Comparison of ENCODE assay signal across 9 cellular contexts in the genomic region with DNA sequence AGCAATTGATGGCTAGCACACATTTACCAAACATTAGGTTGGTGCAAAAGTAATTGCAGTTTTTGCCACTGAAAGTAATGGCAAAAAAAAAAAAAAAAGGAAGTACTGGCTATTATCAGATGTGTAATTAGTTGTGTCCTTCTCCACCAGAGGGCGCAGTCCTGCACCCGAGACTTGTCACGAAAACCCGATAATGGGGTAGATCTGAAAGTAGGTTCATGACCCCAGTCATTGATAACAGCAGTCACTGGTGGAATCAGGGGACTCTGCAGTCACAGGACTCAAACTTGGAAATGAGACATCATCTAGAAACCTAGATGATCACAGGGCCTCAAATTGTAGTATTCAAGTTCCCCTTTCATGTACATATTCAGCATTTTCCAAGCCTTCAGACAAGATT. TPM values are rescaled to one million over a fixed set of nuclear protein-coding genes. Genes with fewer than 3 reads are reported as not detected.
A peak's percentile ranks its signal among the peaks of the same experiment; 100 is the strongest.
DNase-seq lines count a peak whose midpoint lies in the region; ATAC-seq and TF ChIP-seq lines count a peak whose summit lies in the region.
"Had no signal": no experiment of that assay in that cellular context is flagged by ENCODE, and none has a peak within 500 bp of the region (broad histone marks: within the 10 kb centered on the region; RNA-seq: fewer than 3 reads in every experiment).

No MANE protein-coding gene starts in this region.

- no peaks in the 10 kb centered on the region for H3K9me3 Mint-ChIP-seq in CD4-positive, CD25-positive, alpha-beta regulatory T cell
- no peaks in the 10 kb centered on the region for H3K9me3 Mint-ChIP-seq in activated naive CD4-positive, alpha-beta T cell treated with anti-CD3 and anti-CD28 coated beads for 36 hours
- H3K9me3 Mint-ChIP-seq: T-helper 1 cell treated with Interleukin-12 subunit alpha and Interleukin-12 subunit beta and Interleukin-4 antibody, amounts not matched to agents 30 μg/mL and 1 μg/mL, for 36 hours had no signal

- H3K36me3 Mint-ChIP-seq in CD4-positive, CD25-positive, alpha-beta regulatory T cell: no peaks in the 10 kb centered on the region
- no peaks in the 10 kb centered on the region for H3K36me3 Mint-ChIP-seq in activated naive CD4-positive, alpha-beta T cell treated with anti-CD3 and anti-CD28 coated beads for 36 hours (ENCODE audit: low read depth)

- H3K27me3 Mint-ChIP-seq in CD4-positive, CD25-positive, alpha-beta regulatory T cell: no peaks in the 10 kb centered on the region
- no peaks in the 10 kb centered on the region for H3K27me3 Mint-ChIP-seq in activated naive CD4-positive, alpha-beta T cell treated with anti-CD3 and anti-CD28 coated beads for 36 hours (ENCODE audit: low read depth)

- ATAC-seq in CD4-positive, CD25-positive, alpha-beta regulatory T cell (ENCODE audit: low read depth in 2 of 2): peak; percentile 52 to 65
- peak; percentile 62 for ATAC-seq in GM19035 (IDR thresholded peaks at IDR 0.05; ENCODE audit: unreplicated experiment)

- WGBS in SK-N-SH (ENCODE audit: low lambda C conversion rate): 1% methylated on average over 4 of the region's 4 CpGs

- peak; percentile 29 to 82 (median 61) for DNase-seq in CD4-positive, CD25-positive, alpha-beta regulatory T cell
- DNase-seq in HUDEP-2 (lab: John Stamatoyannopoulos, UW; ENCODE audit: unreplicated experiment in 76 of 76) (peak in 71 of 76 experiments; percentile 0 to 70 (median 36)), SK-N-SH (peak; percentile 49), iPS DF 4.7 (ENCODE audit: extremely low read depth, low spot score) (peak; percentile 19), epidermal melanocyte (ENCODE audit: insufficient read length, low spot score) (no peak)
- peak; percentile 75 for DNase-seq in activated naive CD4-positive, alpha-beta T cell treated with anti-CD3 and anti-CD28 coated beads for 36 hours
- peak; percentile 12 to 53 for DNase-seq in stimulated activated CD4-positive, alpha-beta T cell treated with anti-CD3 and anti-CD28 coated beads, Interleukin-1b, Interleukin-23, amount 100 ng/mL, for 4 hours (ENCODE audit: low read depth in 2 of 2)

- no peak overlapping the region for H3K4me3 Mint-ChIP-seq in CD4-positive, CD25-positive, alpha-beta regulatory T cell
- peak overlapping the region; percentile 24 for H3K4me3 Mint-ChIP-seq in activated naive CD4-positive, alpha-beta T cell treated with anti-CD3 and anti-CD28 coated beads for 36 hours
- H3K4me3 Mint-ChIP-seq: T-helper 1 cell treated with Interleukin-12 subunit alpha and Interleukin-12 subunit beta and Interleukin-4 antibody, amounts not matched to agents 30 μg/mL and 1 μg/mL, for 36 hours had no signal

- peak; percentile 69 for TF ChIP-seq CTCF in SK-N-SH (IDR thresholded peaks at IDR 0.05)

- peaks cover 0 to 4% (median 2%) of the 10 kb centered on the region in 4 donors for H3K4me1 Mint-ChIP-seq in CD4-positive, CD25-positive, alpha-beta regulatory T cell
- H3K4me1 Mint-ChIP-seq in activated naive CD4-positive, alpha-beta T cell treated with anti-CD3 and anti-CD28 coated beads for 36 hours (ENCODE audit: low read depth): peaks cover 8% of the 10 kb centered on the region

- no peak overlapping the region for H3K9ac ChIP-seq in SK-N-SH

- no peaks in the 10 kb centered on the region for H3K9me2 ChIP-seq in SK-N-SH

- no peaks in the 10 kb centered on the region for H3K9me3 ChIP-seq in CD4-positive, CD25-positive, alpha-beta regulatory T cell (ENCODE audit: control insufficient read depth in 2 of 2, low read length in 2 of 2)
- no peaks in the 10 kb centered on the region for H3K9me3 ChIP-seq in SK-N-SH

- H2AFZ ChIP-seq in SK-N-SH (ENCODE audit: low read depth): no peak overlapping the region

- H3K27ac Mint-ChIP-seq in CD4-positive, CD25-positive, alpha-beta regulatory T cell: no peak overlapping the region
- peak overlapping the region; percentile 66 for H3K27ac Mint-ChIP-seq in activated naive CD4-positive, alpha-beta T cell treated with anti-CD3 and anti-CD28 coated beads for 36 hours
- H3K27ac Mint-ChIP-seq: T-helper 1 cell treated with Interleukin-12 subunit alpha and Interleukin-12 subunit beta and Interleukin-4 antibody, amounts not matched to agents 30 μg/mL and 1 μg/mL, for 36 hours had no signal

- POLR2A ChIA-PET in SK-N-SH (lab: Yijun Ruan, JAX): no interaction called here

- no peaks in the 10 kb centered on the region for H3K36me3 ChIP-seq in CD4-positive, CD25-positive, alpha-beta regulatory T cell (ENCODE audit: control insufficient read depth, insufficient read depth, low read length)
- no peaks in the 10 kb centered on the region for H3K36me3 ChIP-seq in SK-N-SH (replicated peaks in 1 of 2; ENCODE audit: control insufficient read depth in 1 of 2, insufficient read depth in 2 of 2, low read length in 1 of 2)

- no peak overlapping the region for H3K27ac ChIP-seq in CD4-positive, CD25-positive, alpha-beta regulatory T cell (ENCODE audit: insufficient read depth, low read length, poor library complexity, severe bottlenecking)
- H3K27ac ChIP-seq in SK-N-SH (ENCODE audit: low read depth in 2 of 2, low read length in 1 of 2): no peak overlapping the region

- H3K4me3 ChIP-seq in CD4-positive, CD25-positive, alpha-beta regulatory T cell (ENCODE audit: low read depth, low read length): no peak overlapping the region
- H3K4me3 ChIP-seq in SK-N-SH (ENCODE audit: low read depth in 2 of 2, low read length in 1 of 2): peak overlapping the region in 1 of 2 experiments; percentile 38; a peak in 1 of 4 replicates

- H3K4me1 ChIP-seq in CD4-positive, CD25-positive, alpha-beta regulatory T cell (ENCODE audit: control insufficient read depth, insufficient read depth, low read length, poor library complexity, severe bottlenecking): no peaks in the 10 kb centered on the region
- H3K4me1 ChIP-seq in SK-N-SH (ENCODE audit: control insufficient read depth in 1 of 2, insufficient read depth in 2 of 2, low read depth in 1 of 2, low read length in 1 of 2): no peaks in the 10 kb centered on the region

- H4K20me1 ChIP-seq in SK-N-SH (ENCODE audit: insufficient read depth): no peaks in the 10 kb centered on the region

- H3K4me2 ChIP-seq in SK-N-SH: no peak overlapping the region

- CTCF ChIA-PET in SK-N-SH (lab: Yijun Ruan, JAX): no interaction called here
- CTCF ChIA-PET in activated naive CD4-positive, alpha-beta T cell treated with anti-CD3 and anti-CD28 coated beads for 36 hours (lab: Charles Lee): interaction anchor here (1.0 to 2.9 kb wide), 2 partner anchors 9 to 146 kb away, joined by 3 to 19 read pairs; no protein-coding TSS in a partner anchor

- no peaks in the 10 kb centered on the region for H3K27me3 ChIP-seq in CD4-positive, CD25-positive, alpha-beta regulatory T cell (ENCODE audit: control insufficient read depth, insufficient read depth, low read length)
- no peaks in the 10 kb centered on the region for H3K27me3 ChIP-seq in SK-N-SH (ENCODE audit: insufficient read depth)

- no peaks in the 10 kb centered on the region for H3K79me2 ChIP-seq in SK-N-SH (ENCODE audit: insufficient read depth)

- H3F3A ChIP-seq in SK-N-SH (replicated peaks; ENCODE audit: insufficient read depth): peaks cover 6% of the 10 kb centered on the region

- intact Hi-C loops in activated naive CD4-positive, alpha-beta T cell treated with anti-CD3 and anti-CD28 coated beads for 36 hours (cut with micrococcal nuclease): loop anchor here (1.0 kb wide), 6 partner anchors 13 to 298 kb away; partner anchors contain the start of genes ACOT9 and EIF2S3

- no peak for TF ChIP-seq EP300 in SK-N-SH (IDR thresholded peaks at IDR 0.05; ENCODE audit: borderline replicate concordance in 1 of 2, low read depth in 1 of 2, low read length in 1 of 2)

- peak; percentile 41 for TF ChIP-seq RAD21 in SK-N-SH (IDR thresholded peaks at IDR 0.05; ENCODE audit: low read length)

TF ChIP-seq in SK-N-SH, 30 proteins besides CTCF, POLR2A, EP300 and RAD21:
- TF ChIP-seq, protein P1, sequence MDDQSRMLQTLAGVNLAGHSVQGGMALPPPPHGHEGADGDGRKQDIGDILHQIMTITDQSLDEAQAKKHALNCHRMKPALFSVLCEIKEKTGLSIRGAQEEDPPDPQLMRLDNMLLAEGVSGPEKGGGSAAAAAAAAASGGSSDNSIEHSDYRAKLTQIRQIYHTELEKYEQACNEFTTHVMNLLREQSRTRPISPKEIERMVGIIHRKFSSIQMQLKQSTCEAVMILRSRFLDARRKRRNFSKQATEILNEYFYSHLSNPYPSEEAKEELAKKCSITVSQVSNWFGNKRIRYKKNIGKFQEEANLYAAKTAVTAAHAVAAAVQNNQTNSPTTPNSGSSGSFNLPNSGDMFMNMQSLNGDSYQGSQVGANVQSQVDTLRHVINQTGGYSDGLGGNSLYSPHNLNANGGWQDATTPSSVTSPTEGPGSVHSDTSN (IDR thresholded peaks at IDR 0.05): no peak
- TF ChIP-seq SMC3 (IDR thresholded peaks at IDR 0.05; ENCODE audit: low read depth, low read length): peak; percentile 31; the same call in 1 of the 2 replicates

RNA-seq across cellular contexts. Expression of gene ACOT9, which starts 13.1 kb away (rescaled TPM):
- total RNA-seq in CD4-positive, CD25-positive, alpha-beta regulatory T cell: 51.6 TPM
- 10 to 100 TPM; 20.0 to 33.0 (median 24.4) TPM for polyA plus RNA-seq in CD4-positive, CD25-positive, alpha-beta regulatory T cell
- 23.7 and 32.4 TPM in 2 replicates for polyA plus RNA-seq in SK-N-SH (2012; rRNA removed)
- 24.8 and 27.9 TPM in 2 replicates for polyA plus RNA-seq in SK-N-SH (2012; cell fraction: cytosol; rRNA removed)
- 43.3 and 77.6 TPM in 2 replicates for polyA plus RNA-seq in SK-N-SH (2012; cell fraction: nucleus; rRNA removed)
- total RNA-seq in activated naive CD4-positive, alpha-beta T cell treated with anti-CD3 and anti-CD28 coated beads for 36 hours: 10 to 100 TPM; 46.8 to 49.7 TPM

RNA-seq across cellular contexts. Expression of gene SAT1, which starts 26.8 kb away (rescaled TPM):
- 939 TPM for total RNA-seq in CD4-positive, CD25-positive, alpha-beta regulatory T cell
- 100 to 1,000 TPM; 186 to 295 (median 255) TPM for polyA plus RNA-seq in CD4-positive, CD25-positive, alpha-beta regulatory T cell
- polyA plus RNA-seq in SK-N-SH (2012; rRNA removed): 131 and 176 TPM in 2 replicates
- 39.4 and 59.2 TPM in 2 replicates for polyA plus RNA-seq in SK-N-SH (2012; cell fraction: cytosol; rRNA removed)
- polyA plus RNA-seq in SK-N-SH (2012; cell fraction: nucleus; rRNA removed): 604 and 999 TPM in 2 replicates
- total RNA-seq in activated naive CD4-positive, alpha-beta T cell treated with anti-CD3 and anti-CD28 coated beads for 36 hours: 100 to 1,000 TPM; 629 to 649 TPM
